34 cellular contexts compared by ENCODE assay signal in genomic region chr5:178267876-178268275, GRCh38.
"Had no signal": no experiment of that assay in that cellular context is flagged by ENCODE, and none has a peak within 500 bp of the region (broad histone marks: within the 10 kb centered on the region; RNA-seq: fewer than 3 reads in every experiment).

No MANE protein-coding gene starts in this region.

- H3K4me3 ChIP-seq: adrenal gland, ascending aorta, body of pancreas, breast epithelium, cardiac muscle cell had no signal

- FAIRE-seq: astrocyte, bronchial epithelial cell had no signal

- H3K9me3 ChIP-seq: adrenal gland, ascending aorta, body of pancreas, breast epithelium had no signal

- ATAC-seq: activated naive CD4-positive, alpha-beta T cell treated with anti-CD3 and anti-CD28 coated beads, Interleukin-2, amount 50 U/mL, for 72 hours; activated naive CD8-positive, alpha-beta T cell treated with anti-CD3 and anti-CD28 coated beads, Interleukin-2, amount 50 U/mL, for 24 hours; activated T-cell treated with anti-CD3 and anti-CD28 coated beads, Interleukin-2, amount 50 U/mL, for 4 hours; activated T-cell treated with anti-CD3 and anti-CD28 coated beads, Interleukin-2, amount 50 U/mL, for 72 hours; activated T-helper 17 cell treated with anti-CD3 and anti-CD28 coated beads, Interleukin-2, amount 50 U/mL, for 72 hours; body of pancreas had no signal

- H3K27me3 ChIP-seq: adrenal gland, ascending aorta, body of pancreas, brain microvascular endothelial cell, cardiac muscle cell had no signal

- DNase-seq: activated effector memory CD4-positive, alpha-beta T cell treated with anti-CD3 and anti-CD28 coated beads, Interleukin-2, amount 50 U/mL, for 16 hours; activated effector memory CD4-positive, alpha-beta T cell treated with Interleukin-2 at 50 U/mL for 16 hours; activated gamma-delta T cell; activated gamma-delta T cell treated with Interleukin-2 at 50 U/mL for 16 hours; activated naive CD4-positive, alpha-beta T cell; activated naive CD4-positive, alpha-beta T cell treated with anti-CD3 and anti-CD28 coated beads for 36 hours; activated naive CD4-positive, alpha-beta T cell treated with anti-CD3 and anti-CD28 coated beads, Interleukin-2, amount 10 ng/mL, durations not matched to agents 7 days and 5 days; activated naive CD4-positive, alpha-beta T cell treated with anti-CD3 and anti-CD28 coated beads, Interleukin-2, amount 50 U/mL, for 16 hours; activated naive CD4-positive, alpha-beta T cell treated with Interleukin-2 at 50 U/mL for 16 hours; activated naive CD8-positive, alpha-beta T cell treated with anti-CD3 and anti-CD28 coated beads for 36 hours; activated naive CD8-positive, alpha-beta T cell treated with anti-CD3 and anti-CD28 coated beads, Interleukin-2, amount 10 ng/mL, durations not matched to agents 7 days and 5 days; activated naive CD8-positive, alpha-beta T cell treated with anti-CD3 and anti-CD28 coated beads, Interleukin-2, amount 50 U/mL, for 24 hours; activated T-cell treated with anti-CD3 and anti-CD28 coated beads, Interleukin-2, amount 50 U/mL, for 1 hour; activated T-cell treated with anti-CD3 and anti-CD28 coated beads, Interleukin-2, amount 50 U/mL, for 24 hours; activated T-cell treated with anti-CD3 and anti-CD28 coated beads, Interleukin-2, amount 50 U/mL, for 4 hours; activated T-cell treated with anti-CD3 and anti-CD28 coated beads, Interleukin-2, amount 50 U/mL, for 48 hours; activated T-cell treated with anti-CD3 and anti-CD28 coated beads, Interleukin-2, amount 50 U/mL, for 72 hours; adrenal gland; amniotic stem cell; amygdala; anterior cingulate cortex; aorta; body of pancreas; brain microvascular endothelial cell; caudate nucleus; central memory CD4-positive, alpha-beta T cell; cerebellar nuclear complex had no signal

- H3K36me3 ChIP-seq: adrenal gland, ascending aorta, brain microvascular endothelial cell, breast epithelium, cardiac muscle cell had no signal

- H3K4me1 ChIP-seq: adrenal gland, ascending aorta, body of pancreas, breast epithelium had no signal

- H3K27ac ChIP-seq: adrenal gland, ascending aorta, body of pancreas, brain microvascular endothelial cell, breast epithelium, cardiac muscle cell had no signal
